In the genomic region with DNA sequence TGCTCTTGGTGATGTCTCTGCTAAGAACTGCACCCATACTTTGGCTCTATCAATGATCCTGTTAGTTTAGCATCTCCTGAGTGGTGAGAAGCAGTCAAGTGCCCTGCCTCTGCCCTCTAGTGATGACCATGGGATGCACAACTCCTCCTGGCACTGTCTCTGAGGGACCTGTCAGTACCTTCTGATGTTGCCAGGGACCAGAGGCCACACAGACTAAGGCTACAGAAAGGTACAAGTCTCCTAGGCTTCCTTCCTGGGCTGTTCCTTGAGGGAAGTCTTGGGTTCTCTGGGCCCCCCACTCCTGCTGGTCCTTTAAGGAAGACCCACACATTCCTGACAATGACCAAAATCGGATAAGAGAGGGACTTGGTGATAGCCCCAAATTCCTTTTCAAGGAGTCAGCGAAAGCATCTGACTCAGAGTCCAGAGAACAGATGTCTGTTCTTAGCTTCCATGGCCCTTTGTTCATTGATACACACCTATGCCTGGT, we compare ENCODE assay signal across 10 cellular contexts. TPM values are rescaled to one million over a fixed set of nuclear protein-coding genes. Genes with fewer than 3 reads are reported as not detected.
A peak's percentile ranks its signal among the peaks of the same experiment; 100 is the strongest.
DNase-seq lines count a peak whose midpoint lies in the region; ATAC-seq, FAIRE-seq and TF ChIP-seq lines count a peak whose summit lies in the region.
"Had no signal": no experiment of that assay in that cellular context is flagged by ENCODE, and none has a peak within 500 bp of the region (broad histone marks: within the 10 kb centered on the region; RNA-seq: fewer than 3 reads in every experiment).

No MANE protein-coding gene starts in this region.

- in situ Hi-C loops in HAP-1 (cut with MboI; ENCODE audit: low sequenced_read_pairs), result no loop called here

- no peak for FAIRE-seq in D721Med (lab: Jason Lieb, UNC)

- H3K27me3 ChIP-seq in HAP-1 (ENCODE audit: low read depth), result no peaks in the 10 kb centered on the region
- H3K27me3 ChIP-seq in lung (ENCODE audit: control insufficient read depth, insufficient read depth), result no peaks in the 10 kb centered on the region

- H3K27ac ChIP-seq in lung (ENCODE audit: low read depth in 1 of 2, low read length in 1 of 2), result no peak overlapping the region
- H3K27ac ChIP-seq: gastrocnemius medialis had no signal

- TF ChIP-seq CTCF in D721Med (IDR thresholded peaks at IDR 0.05; ENCODE audit: insufficient read depth, missing control alignments) (peak; percentile 24), lung (IDR thresholded peaks at IDR 0.05; ENCODE audit: control extremely low read depth, extremely low read depth) (peak; percentile 8)

- H3K9me3 ChIP-seq in HAP-1 (no peaks in the 10 kb centered on the region), lung (ENCODE audit: control insufficient read depth in 2 of 2, insufficient read depth in 1 of 2, low read length in 1 of 2) (peaks cover 0 to 1% of the 10 kb centered on the region in 2 donors)
- H3K9me3 ChIP-seq: gastrocnemius medialis had no signal

- H3K36me3 ChIP-seq in HAP-1 (replicated peaks), result no peaks in the 10 kb centered on the region
- no peaks in the 10 kb centered on the region for H3K36me3 ChIP-seq in lung (ENCODE audit: control insufficient read depth in 2 of 2, insufficient read depth in 2 of 2, low read length in 2 of 2)
- H3K36me3 ChIP-seq: gastrocnemius medialis had no signal

- H3K4me3 ChIP-seq in HAP-1 (no peak overlapping the region), lung (no peak overlapping the region)
- H3K4me3 ChIP-seq: gastrocnemius medialis had no signal

- H3K4me1 ChIP-seq in HAP-1 (peaks cover 24% of the 10 kb centered on the region), lung (ENCODE audit: control insufficient read depth in 2 of 2, insufficient read depth in 2 of 2, low read length in 2 of 2) (no peaks in the 10 kb centered on the region)
- H3K4me1 ChIP-seq: gastrocnemius medialis had no signal

- DNase-seq in D721Med (ENCODE audit: insufficient read length, low spot score) (no peak), HAP-1 (ENCODE audit: low spot score in 2 of 2) (peak; percentile 21 to 36), SW480 (ENCODE audit: low spot score) (peak; percentile 58), lung (ENCODE audit: low spot score) (no peak), NCI-H1105 (lab: John Stamatoyannopoulos, UW) (no peak), HK-2 (ENCODE audit: unreplicated experiment) (no peak)
- no peak for DNase-seq in stimulated activated naive CD4-positive, alpha-beta T cell (lab: John Stamatoyannopoulos, UW)
- DNase-seq: gastrocnemius medialis; stimulated activated CD4-positive, alpha-beta T cell treated with anti-CD3 and anti-CD28 coated beads, Interleukin-4, amount 100 ng/mL, for 4 hours had no signal

- ATAC-seq in lung (ENCODE audit: insufficient read depth, low FRiP score) (no peak), GM18870 (IDR thresholded peaks at IDR 0.05; ENCODE audit: unreplicated experiment) (no peak)
- ATAC-seq: gastrocnemius medialis had no signal

- 59 to 89% methylated on average over 2 of the region's 2 CpGs for WGBS in lung, 2 donors

RNA-seq across cellular contexts. Expression of a gene that starts 15.3 kb away (rescaled TPM):
- not detected for total RNA-seq in lung
- polyA plus RNA-seq in lung, result not detected
- total RNA-seq: gastrocnemius medialis had no signal

Comparison
In these comparisons a context has a peak if more than half of its experiments do, and no peak if none do; other contexts are left out.
1. DNase-seq: peak in HAP-1 (2 of 2) and SW480 (single experiment); none in D721Med (single experiment), lung (single experiment), NCI-H1105 (single experiment), stimulated activated naive CD4-positive, alpha-beta T cell (0 of 6) and HK-2 (single experiment).